Comparison of ENCODE assay signal across 22 cellular contexts in genomic region chr5:139926797-139927503, GRCh38.
"Had no signal": no experiment of that assay in that cellular context is flagged by ENCODE, and none has a peak within 500 bp of the region (broad histone marks: within the 10 kb centered on the region; RNA-seq: fewer than 3 reads in every experiment).

No MANE protein-coding gene starts in this region.

- H3K9me3 ChIP-seq: ascending aorta, breast epithelium, left ventricle myocardium inferior, suprapubic skin had no signal

- H3K27ac ChIP-seq: ascending aorta, breast epithelium, hepatocyte, left ventricle myocardium inferior, suprapubic skin had no signal

- H3K27me3 ChIP-seq: ascending aorta, breast epithelium, suprapubic skin had no signal

- FAIRE-seq: endometrium, kidney had no signal

- H3K4me3 Mint-ChIP-seq: activated naive CD4-positive, alpha-beta T cell treated with anti-CD3 and anti-CD28 coated beads for 36 hours; activated naive CD8-positive, alpha-beta T cell treated with anti-CD3 and anti-CD28 coated beads, Interleukin-2, amount 50 U/mL, for 24 hours; memory B cell; nephron; stimulated activated naive CD8-positive, alpha-beta T cell treated with anti-CD3 and anti-CD28 coated beads, Interleukin-15, Interleukin-2, amounts not matched to agents 100 ng/mL and 50 ng/mL, for 24 hours; WTC11 had no signal

- H3K4me1 Mint-ChIP-seq: activated naive CD8-positive, alpha-beta T cell treated with anti-CD3 and anti-CD28 coated beads, Interleukin-2, amount 50 U/mL, for 24 hours; memory B cell; WTC11 had no signal

- H3K4me3 ChIP-seq: ascending aorta, breast epithelium, hepatocyte, left ventricle myocardium inferior, skin epidermis, suprapubic skin had no signal

- H3K27ac Mint-ChIP-seq: activated naive CD4-positive, alpha-beta T cell treated with anti-CD3 and anti-CD28 coated beads for 36 hours; activated naive CD8-positive, alpha-beta T cell treated with anti-CD3 and anti-CD28 coated beads, Interleukin-2, amount 50 U/mL, for 24 hours; activated T-helper 2 cell treated with anti-CD3 and anti-CD28 coated beads, Interferon-gamma antibody, Interleukin-2, Interleukin-4, amounts not matched to agents 10 μg/mL and 5 μg/mL and 100 μg/mL, durations not matched to agents 14 hours and 24 hours and 36 hours; memory B cell; progenitor cell of endocrine pancreas; stimulated activated naive CD8-positive, alpha-beta T cell treated with anti-CD3 and anti-CD28 coated beads, Interleukin-15, Interleukin-2, amounts not matched to agents 100 ng/mL and 50 ng/mL, for 24 hours; WTC11 had no signal

- H3K36me3 Mint-ChIP-seq: WTC11 had no signal

- H3K9me3 Mint-ChIP-seq: activated naive CD4-positive, alpha-beta T cell treated with anti-CD3 and anti-CD28 coated beads for 36 hours; activated naive CD8-positive, alpha-beta T cell treated with anti-CD3 and anti-CD28 coated beads, Interleukin-2, amount 50 U/mL, for 24 hours; activated T-helper 2 cell treated with anti-CD3 and anti-CD28 coated beads, Interferon-gamma antibody, Interleukin-2, Interleukin-4, amounts not matched to agents 10 μg/mL and 5 μg/mL and 100 μg/mL, durations not matched to agents 14 hours and 24 hours and 36 hours; memory B cell; nephron; stimulated activated naive CD8-positive, alpha-beta T cell treated with anti-CD3 and anti-CD28 coated beads, Interleukin-15, Interleukin-2, amounts not matched to agents 100 ng/mL and 50 ng/mL, for 24 hours; WTC11 had no signal

- H3K4me1 ChIP-seq: ascending aorta, breast epithelium, left ventricle myocardium inferior, suprapubic skin had no signal

- DNase-seq: activated CD4-positive, alpha-beta T cell treated with anti-CD3 and anti-CD28 coated beads for 48 hours; activated naive CD4-positive, alpha-beta T cell treated with anti-CD3 and anti-CD28 coated beads for 36 hours; activated naive CD8-positive, alpha-beta T cell treated with anti-CD3 and anti-CD28 coated beads, Interleukin-2, amount 50 U/mL, for 24 hours; kidney; left ventricle myocardium inferior; nucleus accumbens; right cardiac atrium; stimulated activated CD4-positive, alpha-beta T cell treated with anti-CD3 and anti-CD28 coated beads, Interleukin-4, amount 100 ng/mL, for 24 hours; stimulated activated CD8-positive, alpha-beta memory T cell treated with anti-CD3 and anti-CD28 coated beads, Interleukin-4, amount 100 ng/mL, for 48 hours; trophoblast cell had no signal

- ATAC-seq: WTC11 had no signal

- H3K36me3 ChIP-seq: ascending aorta, breast epithelium, left ventricle myocardium inferior, suprapubic skin had no signal
